In the genomic region with DNA sequence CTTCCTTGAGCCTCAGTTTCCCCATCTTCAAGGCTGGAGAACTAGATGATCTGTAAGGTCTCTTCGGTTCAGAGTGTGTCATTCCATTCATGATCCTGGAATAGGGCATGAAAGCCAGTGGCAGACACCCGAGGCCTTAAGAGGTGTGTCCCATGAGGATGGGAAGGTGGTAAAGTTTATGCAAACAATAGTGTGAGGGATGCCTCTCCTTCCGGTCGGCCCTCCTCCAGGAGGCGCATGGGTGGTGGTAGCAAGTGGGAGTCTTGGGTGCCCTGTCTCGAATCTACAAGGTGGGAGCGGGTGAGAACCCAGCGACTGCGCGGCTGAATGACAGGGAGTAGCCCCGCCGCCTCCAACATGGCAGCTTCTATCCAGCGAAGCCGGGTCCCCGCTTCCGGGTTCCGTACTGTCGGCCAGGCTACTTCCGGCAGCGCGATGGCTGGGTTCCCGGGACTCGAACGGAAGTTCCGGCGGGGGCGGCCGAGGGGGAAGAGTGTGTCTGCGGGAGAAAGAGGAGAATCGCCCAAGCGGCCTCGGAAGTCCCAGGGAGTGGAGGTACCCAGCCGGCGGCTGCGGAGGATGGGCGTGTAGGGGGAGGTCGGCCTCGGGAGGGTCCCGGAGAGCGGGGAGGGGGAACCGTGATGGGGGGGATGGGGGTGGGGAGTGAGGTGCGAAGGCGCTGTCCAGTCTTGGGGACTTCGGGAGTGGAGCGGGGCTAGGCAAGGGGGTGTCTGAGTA, we compare ENCODE assay signal across 8 cellular contexts. TPM values are rescaled to one million over a fixed set of nuclear protein-coding genes. Genes with fewer than 3 reads are reported as not detected.
DNase-seq lines count a peak whose midpoint lies in the region; ATAC-seq and TF ChIP-seq lines count a peak whose summit lies in the region.

A gene (plus strand): TSS at position 450 of the 738 bp plus-strand sequence. CDS start 1,538 bp downstream, outside the sequence.

- DNase-seq in COLO829 (ENCODE audit: low spot score) (peak; percentile 90), GM20000 (ENCODE audit: low spot score) (peak; percentile 91), PC-3 (peak; percentile 87), epithelial cell of proximal tubule (ENCODE audit: low read depth) (no peak)
- peak; percentile 81 for DNase-seq in activated T-cell treated with anti-CD3 and anti-CD28 coated beads, Interleukin-2, amount 50 U/mL, for 1 hour
- DNase-seq in stimulated activated CD8-positive, alpha-beta memory T cell treated with anti-CD3 and anti-CD28 coated beads, Interleukin-4, amount 100 ng/mL, for 4 hours (ENCODE audit: low read depth in 2 of 2, low spot score in 1 of 2), result peak; percentile 72

- intact Hi-C loops in PC-3 (cut with micrococcal nuclease), result loop anchor here (1.0 kb wide), 1 partner anchor 8 kb away; no protein-coding TSS in a partner anchor

- H3K4me1 ChIP-seq in HUES64 (ENCODE audit: insufficient read depth, low read length) (0 out of 2 replicates have a peak, but pooled peaks cover 4% of the 10 kb centered on the region), PC-3 (ENCODE audit: insufficient read depth, low read length) (peaks cover 24% of the 10 kb centered on the region), mucosa of rectum (ENCODE audit: control insufficient read depth in 2 of 2, insufficient read depth in 2 of 2, low read length in 2 of 2) (peaks cover 24 to 30% of the 10 kb centered on the region in 2 donors)

- no peaks in the 10 kb centered on the region for H3K9me3 ChIP-seq in HUES64 (ENCODE audit: insufficient read depth, low read depth, low read length)
- H3K9me3 ChIP-seq in PC-3 (ENCODE audit: low read length), result no peaks in the 10 kb centered on the region
- no peaks in the 10 kb centered on the region for H3K9me3 ChIP-seq in mucosa of rectum (ENCODE audit: control insufficient read depth in 2 of 2, low read length in 2 of 2)

- H3K27ac ChIP-seq in HUES64 (ENCODE audit: low read depth, low read length) (peak within 1 kb of the TSS; percentile 20), PC-3 (ENCODE audit: low read length) (peak within 1 kb of the TSS; percentile 82), mucosa of rectum (ENCODE audit: low read depth in 2 of 2, low read length in 2 of 2) (peak within 1 kb of the TSS; percentile 65 to 67)

- H3K9me2 ChIP-seq in PC-3 (replicated peaks; ENCODE audit: low read length), result no peaks in the 10 kb centered on the region

- H3K36me3 ChIP-seq in HUES64 (ENCODE audit: insufficient read depth, low read length), result peaks cover 54% of the 10 kb centered on the region
- H3K36me3 ChIP-seq in PC-3 (ENCODE audit: low read depth, low read length), result peaks cover 25% of the 10 kb centered on the region
- peaks cover 23 to 26% of the 10 kb centered on the region in 2 donors for H3K36me3 ChIP-seq in mucosa of rectum (ENCODE audit: control insufficient read depth in 2 of 2, insufficient read depth in 2 of 2, low read length in 2 of 2)

- H3K4me3 ChIP-seq in HUES64 (ENCODE audit: low read length) (peak within 1 kb of the TSS; percentile 81), PC-3 (ENCODE audit: low read length) (peak within 1 kb of the TSS; percentile 100), epithelial cell of proximal tubule (ENCODE audit: low read depth, low read length) (peak within 1 kb of the TSS; percentile 97), mucosa of rectum (ENCODE audit: low read length in 2 of 2) (peak within 1 kb of the TSS; percentile 72 to 91)

- CTCF ChIA-PET in PC-3 (lab: Charles Lee), result interaction anchor here (0.8 kb wide), 1 partner anchor 19 kb away, joined by 4 read pairs; no protein-coding TSS in a partner anchor

- H4K20me1 ChIP-seq in PC-3 (ENCODE audit: low read length), result no peaks in the 10 kb centered on the region

- ATAC-seq in PC-3, result peak; percentile 73

- H2AFZ ChIP-seq in PC-3 (ENCODE audit: low read length), result peak within 1 kb of the TSS; percentile 72

- no peaks in the 10 kb centered on the region for H3K27me3 ChIP-seq in HUES64 (ENCODE audit: insufficient read depth, low read length)
- H3K27me3 ChIP-seq in PC-3 (ENCODE audit: low read length), result no peaks in the 10 kb centered on the region
- no peaks in the 10 kb centered on the region for H3K27me3 ChIP-seq in mucosa of rectum (ENCODE audit: control insufficient read depth in 2 of 2, insufficient read depth in 2 of 2, low read length in 2 of 2)

- H3K79me2 ChIP-seq in PC-3 (ENCODE audit: low read length), result peaks cover 36% of the 10 kb centered on the region

- peaks cover 13% of the 10 kb centered on the region for H3F3A ChIP-seq in PC-3 (ENCODE audit: low read length, unreplicated experiment)

- 1% methylated on average over 45 of the region's 45 CpGs for WGBS in HUES64

- POLR2A ChIA-PET in PC-3 (lab: Charles Lee; ENCODE audit: unreplicated experiment), result interaction anchor here (0.5 to 1.2 kb wide), 2 partner anchors 8 to 20 kb away, joined by 3 to 5 read pairs; no protein-coding TSS in a partner anchor

- TF ChIP-seq CTCF in GM20000 (IDR thresholded peaks at IDR 0.05; ENCODE audit: extremely low read depth, missing control alignments) (no peak), PC-3 (conservative IDR thresholded peaks at IDR 0.05; ENCODE audit: low read depth, low read length) (no peak), epithelial cell of proximal tubule (conservative IDR thresholded peaks at IDR 0.05; ENCODE audit: low read depth, low read length) (peak; percentile 15)

- BruUV-seq in PC-3 (replicated peaks; lab: Mats Ljungman, UMichigan), result TSS peak; percentile 49

- H3K4me2 ChIP-seq in PC-3 (ENCODE audit: low read length), result peak within 1 kb of the TSS; percentile 100

- H3K9ac ChIP-seq in HUES64 (ENCODE audit: low read depth, low read length) (peak within 1 kb of the TSS; percentile 69), PC-3 (ENCODE audit: low read length) (peak within 1 kb of the TSS; percentile 90), mucosa of rectum (ENCODE audit: low read depth in 1 of 2, low read length in 2 of 2) (peak within 1 kb of the TSS; percentile 77 to 87)

RNA-seq across cellular contexts. Expression of the gene that starts here (rescaled TPM):
- polyA plus RNA-seq in HUES64 (2013, experiment 1 of 2), result 94.8 TPM
- 86.7 TPM for polyA plus RNA-seq in HUES64 (2013, experiment 2 of 2)
- total RNA-seq in PC-3 (2014; rRNA removed), result 120 and 142 TPM in 2 replicates
- total RNA-seq in epithelial cell of proximal tubule, result 129 and 160 TPM in 2 replicates

Comparison
In these comparisons a context has a peak if more than half of its experiments do, and no peak if none do; other contexts are left out.
1. H3K27ac ChIP-seq: peak in every context shown above with its lines; median percentile 82 in PC-3; 66 in mucosa of rectum; 20 in HUES64.